8 cellular contexts compared by ENCODE assay signal in the genomic region with DNA sequence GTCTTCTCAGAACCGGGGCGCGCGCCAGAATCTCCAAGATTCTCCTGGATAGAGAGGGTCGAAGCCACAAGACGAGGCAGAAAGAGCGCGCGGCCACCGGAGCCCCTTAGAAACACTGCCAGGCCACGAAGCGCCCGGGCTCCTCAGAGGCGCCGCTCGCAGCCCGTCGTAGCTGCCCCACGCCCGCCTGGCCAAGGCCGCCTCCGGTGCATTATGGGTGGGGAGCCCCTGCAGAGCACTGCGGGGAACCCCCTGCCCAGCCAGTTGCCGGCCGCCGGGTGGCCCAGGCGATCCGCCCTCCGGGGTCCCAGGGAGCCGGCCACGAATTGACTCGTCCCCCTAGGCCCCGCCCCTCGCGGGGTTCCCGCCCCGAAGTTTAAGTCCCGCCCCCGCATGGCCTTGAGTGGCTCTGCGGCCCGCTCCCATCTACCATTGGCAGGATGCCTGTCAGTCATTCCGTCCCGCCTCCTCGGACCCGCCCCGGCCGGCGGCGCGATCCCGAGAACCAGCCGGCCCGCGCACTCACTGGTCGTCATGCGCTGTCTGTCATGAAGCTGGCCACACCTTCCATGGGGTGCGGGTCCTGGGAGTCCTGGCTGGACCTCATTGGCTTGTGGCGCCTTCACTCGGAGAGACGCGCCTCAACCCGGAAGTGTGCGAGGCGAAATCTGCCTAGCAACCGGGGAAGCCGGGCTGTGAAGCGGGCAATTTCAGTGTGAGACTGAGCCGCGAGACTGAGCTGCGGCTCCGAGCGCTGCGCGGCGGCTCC.
DNase-seq lines count a peak whose midpoint lies in the region; ATAC-seq lines count a peak whose summit lies in the region.

No MANE protein-coding gene starts in this region.

- H3K4me3 Mint-ChIP-seq in central memory CD8-positive, alpha-beta T cell = peak overlapping the region; percentile 100

- ATAC-seq in GM19035 (IDR thresholded peaks at IDR 0.05; ENCODE audit: unreplicated experiment) (peak; percentile 89), HG03342 (IDR thresholded peaks at IDR 0.05; ENCODE audit: unreplicated experiment) (peak; percentile 87)
- peak; percentile 92 for ATAC-seq in central memory CD8-positive, alpha-beta T cell (replicated peaks; ENCODE audit: extremely low read depth, poor library complexity, severe bottlenecking)

- peak overlapping the region; percentile 100 for H3K27ac Mint-ChIP-seq in central memory CD8-positive, alpha-beta T cell (ENCODE audit: low read depth)

- DNase-seq in AG20443 (ENCODE audit: low spot score) (peak; percentile 97), NCI-H345 treated with DMSO at 0.1 percent for 48 hours (lab: John Stamatoyannopoulos, UW; ENCODE audit: unreplicated experiment) (peak; percentile 88), iris pigment epithelial cell (ENCODE audit: low read depth) (peak; percentile 100)
- peak; percentile 99 for DNase-seq in activated CD4-positive, CD25-positive, alpha-beta regulatory T cell treated with anti-CD3 and anti-CD28 coated beads, Interleukin-2, amount 50 U/mL, for 16 hours (ENCODE audit: low read depth, low spot score)
- peak; percentile 97 to 99 for DNase-seq in central memory CD8-positive, alpha-beta T cell (ENCODE audit: low spot score in 2 of 2)
- peak; percentile 99 to 100 for DNase-seq in stimulated activated CD4-positive, alpha-beta T cell treated with anti-CD3 and anti-CD28 coated beads, Interleukin-12 subunit alpha, Interleukin-12 subunit beta, amount 100 ng/mL, for 24 hours (ENCODE audit: low read depth in 2 of 2)

- H3K36me3 Mint-ChIP-seq in central memory CD8-positive, alpha-beta T cell (ENCODE audit: insufficient read depth) = peaks cover 7% of the 10 kb centered on the region

- peaks cover 42% of the 10 kb centered on the region for H3K4me1 Mint-ChIP-seq in central memory CD8-positive, alpha-beta T cell

- H3K27me3 Mint-ChIP-seq in central memory CD8-positive, alpha-beta T cell = no peaks in the 10 kb centered on the region

- H3K9me3 Mint-ChIP-seq in central memory CD8-positive, alpha-beta T cell = no peaks in the 10 kb centered on the region

Comparison
In these comparisons a context has a peak if more than half of its experiments do, and no peak if none do; other contexts are left out.
1. Peak in every context shown above with its lines: DNase-seq and ATAC-seq.